Comparison of ENCODE assay signal across 8 cellular contexts in genomic region chr7:108004220-108005142, GRCh38. TPM values are rescaled to one million over a fixed set of nuclear protein-coding genes. Genes with fewer than 3 reads are reported as not detected.
DNase-seq lines count a peak whose midpoint lies in the region; ATAC-seq, FAIRE-seq and TF ChIP-seq lines count a peak whose summit lies in the region.
"Had no signal": no experiment of that assay in that cellular context is flagged by ENCODE, and none has a peak within 500 bp of the region (broad histone marks: within the 10 kb centered on the region; RNA-seq: fewer than 3 reads in every experiment).

No MANE protein-coding gene starts in this region.

- no peaks in the 10 kb centered on the region for H4K20me1 ChIP-seq in hepatocyte (ENCODE audit: insufficient read depth, poor library complexity, severe bottlenecking)

- H3K4me3 ChIP-seq in hepatocyte (no peak overlapping the region), prostate gland (no peak overlapping the region), ovary (no peak overlapping the region)

- H3K36me3 ChIP-seq in hepatocyte (replicated peaks; ENCODE audit: insufficient read depth, low read depth) = no peaks in the 10 kb centered on the region
- no peaks in the 10 kb centered on the region for H3K36me3 ChIP-seq in prostate gland
- H3K36me3 ChIP-seq in ovary = no peaks in the 10 kb centered on the region

- peaks cover 29% of the 10 kb centered on the region for H3K79me2 ChIP-seq in hepatocyte

- intact Hi-C loops in prostate gland (cut with DNase I) (loop anchor here (5.0 to 10.0 kb wide), 2 partner anchors 112 to 140 kb away; partner anchors contain the start of gene DLD), ovary (cut with DNase I) (loop anchor here in 1 of 4 donors (10.0 kb wide), 1 partner anchor 140 kb away; no protein-coding TSS in a partner anchor)

- no peaks in the 10 kb centered on the region for H3K9me3 Mint-ChIP-seq in stimulated activated naive B cell treated with anti-CD40 and anti-IgM and Interleukin-4, amounts not matched to agents 10 μg/mL and 1 μg/mL and 100 μg/mL, for 72 hours

- no peak for TF ChIP-seq EP300 in ovary (IDR thresholded peaks at IDR 0.05)

- peak overlapping the region; percentile 24 to 29 for H3K4me3 Mint-ChIP-seq in stimulated activated naive B cell treated with anti-CD40 and anti-IgM and Interleukin-4, amounts not matched to agents 10 μg/mL and 1 μg/mL and 100 μg/mL, for 72 hours

- FAIRE-seq in RCC 7860 (lab: Jason Lieb, UNC) = peak; percentile 99
- no peak for FAIRE-seq in urothelium cell line (lab: Jason Lieb, UNC)

- no peaks in the 10 kb centered on the region for H3K9me2 ChIP-seq in hepatocyte (replicated peaks; ENCODE audit: insufficient read depth)

- DNase-seq in RCC 7860 (ENCODE audit: low spot score) (peak; percentile 99), hepatocyte (ENCODE audit: low spot score) (peak; percentile 80), prostate gland (ENCODE audit: low spot score) (no peak), urothelium cell line (ENCODE audit: low spot score) (no peak), ovary (no peak)
- DNase-seq in stimulated activated naive B cell treated with anti-CD40 and anti-IgM and Interleukin-4, amounts not matched to agents 10 μg/mL and 1 μg/mL and 100 μg/mL, for 72 hours = no peak

- no peaks in the 10 kb centered on the region for H3K27me3 ChIP-seq in hepatocyte
- peaks cover 3% of the 10 kb centered on the region for H3K27me3 ChIP-seq in prostate gland (replicated peaks; ENCODE audit: insufficient read depth)
- no peaks in the 10 kb centered on the region for H3K27me3 ChIP-seq in ovary

- WGBS in hepatocyte (ENCODE audit: low lambda C conversion rate, missing lambda C conversion rate) = 30% methylated on average over 13 of the region's 13 CpGs
- 70% methylated on average over 13 of the region's 13 CpGs for WGBS in prostate gland
- 47 to 60% (median 51%) methylated on average over 13 of the region's 13 CpGs for WGBS in ovary, 3 donors

- peaks cover 46 to 63% of the 10 kb centered on the region in 2 donors for H3K27me3 Mint-ChIP-seq in stimulated activated naive B cell treated with anti-CD40 and anti-IgM and Interleukin-4, amounts not matched to agents 10 μg/mL and 1 μg/mL and 100 μg/mL, for 72 hours

- H3K27ac ChIP-seq in hepatocyte (peak overlapping the region; percentile 95), prostate gland (no peak overlapping the region), ovary (no peak overlapping the region)
- H3K27ac ChIP-seq: epithelial cell of prostate had no signal

- no peak for TF ChIP-seq CTCF in hepatocyte (IDR thresholded peaks at IDR 0.05; ENCODE audit: poor library complexity)
- TF ChIP-seq CTCF in prostate gland (IDR thresholded peaks at IDR 0.05) = no peak
- TF ChIP-seq CTCF in ovary (IDR thresholded peaks at IDR 0.05) = no peak

- TF ChIP-seq POLR2A in prostate gland (IDR thresholded peaks at IDR 0.05) (no peak), ovary (IDR thresholded peaks at IDR 0.05) (no peak)

- peak overlapping the region; percentile 97 for H3K4me2 ChIP-seq in hepatocyte

- ATAC-seq in GM21381 (IDR thresholded peaks at IDR 0.05; ENCODE audit: unreplicated experiment) = peak; percentile 75
- ATAC-seq in stimulated activated naive B cell treated with anti-CD40 and anti-IgM and Interleukin-4, amounts not matched to agents 10 μg/mL and 1 μg/mL and 100 μg/mL, for 72 hours (replicated peaks) = no peak

- H3K9me3 ChIP-seq in hepatocyte (ENCODE audit: low read depth) (no peaks in the 10 kb centered on the region), prostate gland (no peaks in the 10 kb centered on the region), ovary (no peaks in the 10 kb centered on the region)

- H3K4me1 ChIP-seq in hepatocyte (ENCODE audit: insufficient read depth) (peaks cover 47% of the 10 kb centered on the region), prostate gland (replicated peaks) (peaks cover 4% of the 10 kb centered on the region), ovary (ENCODE audit: insufficient read depth) (no peaks in the 10 kb centered on the region)

- peaks cover 0 to 6% of the 10 kb centered on the region in 2 donors for H3K36me3 Mint-ChIP-seq in stimulated activated naive B cell treated with anti-CD40 and anti-IgM and Interleukin-4, amounts not matched to agents 10 μg/mL and 1 μg/mL and 100 μg/mL, for 72 hours

- peaks cover 14 to 24% of the 10 kb centered on the region in 2 donors for H3K4me1 Mint-ChIP-seq in stimulated activated naive B cell treated with anti-CD40 and anti-IgM and Interleukin-4, amounts not matched to agents 10 μg/mL and 1 μg/mL and 100 μg/mL, for 72 hours

- H2AFZ ChIP-seq in hepatocyte = peak overlapping the region; percentile 31

- H3K27ac Mint-ChIP-seq in stimulated activated naive B cell treated with anti-CD40 and anti-IgM and Interleukin-4, amounts not matched to agents 10 μg/mL and 1 μg/mL and 100 μg/mL, for 72 hours = peak overlapping the region; percentile 2

RNA-seq across cellular contexts. Expression of gene LAMB1, which starts 1.5 kb away (rescaled TPM):
- total RNA-seq in hepatocyte (323 and 355 TPM in 2 replicates), prostate gland (10 to 100 TPM; 15.5 to 64.1 TPM), ovary (100 to 1,000 TPM in 1 of 7 donors, 10 to 100 TPM in 6; 10.2 to 151 (median 65.0) TPM)
- polyA plus RNA-seq in hepatocyte (284 and 329 TPM in 2 replicates), ovary (100 to 1,000 TPM in 1 of 2 donors, 10 to 100 TPM in 1; 49.2 to 148 TPM)

Comparison
In these comparisons a context has a peak if more than half of its experiments do, and no peak if none do; other contexts are left out.
1. DNase-seq: peak in RCC 7860 (single experiment) and hepatocyte (single experiment); none in stimulated activated naive B cell treated with anti-CD40 and anti-IgM and Interleukin-4, amounts not matched to agents 10 μg/mL and 1 μg/mL and 100 μg/mL, for 72 hours (single experiment), prostate gland (single experiment), urothelium cell line (single experiment) and ovary (0 of 5).